In the genomic region with DNA sequence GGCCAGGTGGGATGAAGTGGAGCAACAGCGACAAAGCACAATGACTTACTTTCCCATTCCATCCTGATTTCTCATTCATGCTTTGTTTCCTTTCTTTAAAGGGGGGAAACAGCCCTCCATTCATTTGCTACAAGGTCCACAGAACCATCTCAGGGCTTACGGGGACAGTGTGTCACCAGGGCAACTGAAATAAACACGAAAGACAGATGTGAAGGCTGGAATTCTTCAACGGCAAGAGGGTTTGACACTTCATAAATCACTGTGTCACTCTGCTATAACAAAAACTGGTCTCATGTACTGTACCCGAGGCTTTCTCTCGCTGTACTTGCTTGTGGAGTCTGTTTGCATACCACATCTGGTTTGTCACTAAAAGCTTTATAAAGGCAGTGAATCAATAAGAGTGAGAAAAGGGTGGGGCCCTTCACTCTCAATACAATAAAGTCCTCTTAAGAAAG, we compare ENCODE assay signal across 14 cellular contexts.
A peak's percentile ranks its signal among the peaks of the same experiment; 100 is the strongest.
DNase-seq lines count a peak whose midpoint lies in the region; ATAC-seq, FAIRE-seq and TF ChIP-seq lines count a peak whose summit lies in the region.
"Had no signal": no experiment of that assay in that cellular context is flagged by ENCODE, and none has a peak within 500 bp of the region (broad histone marks: within the 10 kb centered on the region; RNA-seq: fewer than 3 reads in every experiment).

No MANE protein-coding gene starts in this region.

- no peak overlapping the region for H3K9ac ChIP-seq in GM12878 (ENCODE audit: control insufficient read depth, insufficient read depth, low read length)
- H3K9ac ChIP-seq in mesenchymal stem cell (ENCODE audit: low read length): peak overlapping the region; percentile 2

- peak; percentile 10 to 42; a peak in 1 of 4 replicates for TF ChIP-seq EP300 in GM12878 (IDR thresholded peaks at IDR 0.05; ENCODE audit: borderline replicate concordance in 1 of 2, control insufficient read depth in 1 of 2, low read depth in 2 of 2, low read length in 2 of 2)

- H2BK5ac ChIP-seq in mesenchymal stem cell (ENCODE audit: low read depth, low read length, poor library complexity, severe bottlenecking): no peak overlapping the region

- RAD21 ChIA-PET in GM12878 (lab: Charles Lee; ENCODE audit: unreplicated experiment): interaction anchor here (0.8 to 2.1 kb wide), 5 partner anchors 42 to 129 kb away, joined by 3 to 7 read pairs (median 4); no protein-coding TSS in a partner anchor

- no peaks in the 10 kb centered on the region for H4K20me1 ChIP-seq in GM12878 (ENCODE audit: control insufficient read depth, insufficient read depth)

- POLR2A ChIA-PET in GM12878 (lab: Charles Lee): interaction anchor here (1.0 kb wide), 1 partner anchor 14 kb away, joined by 3 read pairs; no protein-coding TSS in a partner anchor

- intact Hi-C loops in GM12878 (cut with micrococcal nuclease; ENCODE audit: unreplicated experiment): no loop called here
- intact Hi-C loops in CD14-positive monocyte (cut with micrococcal nuclease): no loop called here

- H2AFZ ChIP-seq in GM12878 (ENCODE audit: control insufficient read depth, low read depth, low read length): no peak overlapping the region
- no peak overlapping the region for H2AFZ ChIP-seq in mesenchymal stem cell (ENCODE audit: low read depth, low read length)

- no peaks in the 10 kb centered on the region for H3K36me3 Mint-ChIP-seq in CD14-positive monocyte
- H3K36me3 Mint-ChIP-seq in activated T-cell treated with anti-CD3 and anti-CD28 coated beads, Interleukin-2, amount 50 U/mL, for 4 hours (ENCODE audit: insufficient read depth): no peaks in the 10 kb centered on the region
- H3K36me3 Mint-ChIP-seq: IgD-negative memory B cell had no signal

- TF ChIP-seq RAD21 in GM12878 (IDR thresholded peaks at IDR 0.05; ENCODE audit: insufficient read depth, low read depth, low read length): no peak

- no peak overlapping the region for H2BK12ac ChIP-seq in mesenchymal stem cell (ENCODE audit: low read length in 2 of 2)

- no peak overlapping the region for H3K4ac ChIP-seq in mesenchymal stem cell (ENCODE audit: low read depth in 1 of 2, low read length in 2 of 2)

- H3K27me3 Mint-ChIP-seq in CD14-positive monocyte (ENCODE audit: low read depth in 3 of 3): peaks cover 0 to 3% (median 0%) of the 10 kb centered on the region in 3 donors
- no peaks in the 10 kb centered on the region for H3K27me3 Mint-ChIP-seq in activated T-cell treated with anti-CD3 and anti-CD28 coated beads, Interleukin-2, amount 50 U/mL, for 4 hours (ENCODE audit: low read depth)
- H3K27me3 Mint-ChIP-seq: IgD-negative memory B cell had no signal

- H3K27ac ChIP-seq in GM12878 (ENCODE audit: control insufficient read depth, insufficient read depth): no peak overlapping the region
- no peak overlapping the region for H3K27ac ChIP-seq in mesenchymal stem cell (ENCODE audit: low read length, poor library complexity, severe bottlenecking)
- H3K27ac ChIP-seq: upper lobe of left lung had no signal

- H4K8ac ChIP-seq in mesenchymal stem cell (ENCODE audit: low read length): no peak overlapping the region

- no peaks in the 10 kb centered on the region for H3K4me1 Mint-ChIP-seq in CD14-positive monocyte
- peaks cover 3% of the 10 kb centered on the region for H3K4me1 Mint-ChIP-seq in activated T-cell treated with anti-CD3 and anti-CD28 coated beads, Interleukin-2, amount 50 U/mL, for 4 hours (ENCODE audit: low read depth)
- H3K4me1 Mint-ChIP-seq: IgD-negative memory B cell had no signal

- no peak overlapping the region for H3K4me3 ChIP-seq in GM12878
- no peak overlapping the region for H3K4me3 ChIP-seq in mesenchymal stem cell (ENCODE audit: insufficient read depth in 1 of 2, low read depth in 1 of 2, low read length in 2 of 2)
- H3K4me3 ChIP-seq: upper lobe of left lung had no signal

- 14% methylated on average over 6 of the region's 6 CpGs for WGBS in GM12878 (ENCODE audit: insufficient coverage, insufficient replicate concordance, low lambda C conversion rate, missing lambda C conversion rate)
- 9% methylated on average over 6 of the region's 6 CpGs for WGBS in mesenchymal stem cell

- no peak overlapping the region for H3K27ac Mint-ChIP-seq in CD14-positive monocyte
- H3K27ac Mint-ChIP-seq: IgD-negative memory B cell had no signal

- H3K4me2 ChIP-seq in GM12878 (ENCODE audit: control insufficient read depth, insufficient read depth) (peak overlapping the region; percentile 19), mesenchymal stem cell (ENCODE audit: low read length, poor library complexity, severe bottlenecking) (no peak overlapping the region)

- in situ Hi-C loops in GM12878 (cut with MboI): no loop called here

- H3K27me3 ChIP-seq in GM12878 (replicated peaks in 1 of 2; ENCODE audit: control insufficient read depth in 2 of 2, insufficient read depth in 2 of 2, low read length in 1 of 2) (no peaks in the 10 kb centered on the region), mesenchymal stem cell (ENCODE audit: control insufficient read depth in 1 of 2, insufficient read depth in 1 of 2, low read length in 2 of 2) (no peaks in the 10 kb centered on the region)
- H3K27me3 ChIP-seq: upper lobe of left lung had no signal

- H4K91ac ChIP-seq in mesenchymal stem cell (ENCODE audit: low read length): no peak overlapping the region

- SMC1A ChIA-PET in GM12878 (lab: Charles Lee; ENCODE audit: uncharacterized antibody, unreplicated experiment): interaction anchor here (0.7 to 2.7 kb wide), 15 partner anchors 8 to 195 kb away, joined by 3 to 14 read pairs (median 3); no protein-coding TSS in a partner anchor

- FAIRE-seq in GM18507 (lab: Jason Lieb, UNC) (peak; percentile 52), GM12878 (lab: Jason Lieb, UNC) (no peak)
- FAIRE-seq: G401.6 had no signal

- peak overlapping the region in 1 of 2 experiments; percentile 50 for H3K23ac ChIP-seq in mesenchymal stem cell (ENCODE audit: low read length in 2 of 2)

- H3K4me3 Mint-ChIP-seq in CD14-positive monocyte: no peak overlapping the region
- H3K4me3 Mint-ChIP-seq in activated T-cell treated with anti-CD3 and anti-CD28 coated beads, Interleukin-2, amount 50 U/mL, for 4 hours: no peak overlapping the region
- H3K4me3 Mint-ChIP-seq: IgD-negative memory B cell had no signal

- H3K79me2 ChIP-seq in GM12878 (ENCODE audit: control insufficient read depth, insufficient read depth, low read length): peaks cover 13% of the 10 kb centered on the region

- no peak for TF ChIP-seq POLR2A in GM12878 (IDR thresholded peaks at IDR 0.05; ENCODE audit: low read depth, low read length)

- H3K36me3 ChIP-seq in GM12878 (ENCODE audit: control insufficient read depth in 2 of 2, insufficient read depth in 2 of 2, low read length in 1 of 2) (no peaks in the 10 kb centered on the region), mesenchymal stem cell (ENCODE audit: control insufficient read depth in 1 of 2, insufficient read depth in 2 of 2, low read depth in 1 of 2, low read length in 2 of 2) (no peaks in the 10 kb centered on the region)
- H3K36me3 ChIP-seq: upper lobe of left lung had no signal

- no peak overlapping the region for H3K14ac ChIP-seq in mesenchymal stem cell (ENCODE audit: low read length in 2 of 2)

- no peak overlapping the region for H3K18ac ChIP-seq in mesenchymal stem cell (ENCODE audit: low read depth in 1 of 2, low read length in 2 of 2)

- CTCF ChIA-PET in GM12878 (lab: Yijun Ruan, JAX): interaction anchor here (1.0 to 1.6 kb wide), 8 partner anchors 9 to 54 kb away, joined by 3 to 5 read pairs (median 3); no protein-coding TSS in a partner anchor

- H2BK15ac ChIP-seq in mesenchymal stem cell (ENCODE audit: low read depth, poor library complexity, severe bottlenecking): no peak overlapping the region

- ATAC-seq in HG03354 (IDR thresholded peaks at IDR 0.05; ENCODE audit: poor library complexity, severe bottlenecking, unreplicated experiment): peak; percentile 57
- peak; percentile 77 for ATAC-seq in GM12878
- no peak for ATAC-seq in GM18873 (IDR thresholded peaks at IDR 0.05; ENCODE audit: low FRiP score, unreplicated experiment)
- no peak for ATAC-seq in activated T-cell treated with anti-CD3 and anti-CD28 coated beads, Interleukin-2, amount 50 U/mL, for 4 hours

- H2BK120ac ChIP-seq in mesenchymal stem cell (ENCODE audit: low read depth, low read length): no peak overlapping the region

- peaks cover 8% of the 10 kb centered on the region for H3K79me1 ChIP-seq in mesenchymal stem cell (replicated peaks; ENCODE audit: low read length, poor library complexity, severe bottlenecking)

- no peaks in the 10 kb centered on the region for H3K9me3 ChIP-seq in GM12878 (replicated peaks; ENCODE audit: control insufficient read depth, insufficient read depth, low read length)
- no peaks in the 10 kb centered on the region for H3K9me3 ChIP-seq in mesenchymal stem cell (ENCODE audit: control insufficient read depth, low read length)
- H3K9me3 ChIP-seq: upper lobe of left lung had no signal

- TF ChIP-seq CTCF in GM12878 (IDR thresholded peaks at IDR 0.05 in 2 of 3, conservative IDR thresholded peaks at IDR 0.05 in 1 of 3; ENCODE audit: control insufficient read depth in 2 of 3, extremely low read depth in 1 of 3, insufficient read depth in 1 of 3, low read depth in 3 of 3, low read length in 3 of 3): no peak
- no peak for TF ChIP-seq CTCF in CD14-positive monocyte (IDR thresholded peaks at IDR 0.05)

- no peak for DNase-seq in GM18507 (ENCODE audit: extremely low spot score, insufficient read length, low read depth)
- peak; percentile 33 for DNase-seq in GM12878 (ENCODE audit: low read depth, low spot score)
- peak; percentile 53 for DNase-seq in mesenchymal stem cell
- DNase-seq in CD14-positive monocyte (ENCODE audit: low spot score): no peak
- no peak for DNase-seq in activated T-cell treated with anti-CD3 and anti-CD28 coated beads, Interleukin-2, amount 50 U/mL, for 4 hours
- DNase-seq in HuH-7 (ENCODE audit: low spot score): no peak
- DNase-seq: activated CD4-positive, alpha-beta T cell treated with anti-CD3 and anti-CD28 coated beads, Interleukin-2, amount 50 U/mL, for 4 hours; cerebellar nuclear complex; stimulated activated CD4-positive, alpha-beta T cell treated with anti-CD3 and anti-CD28 coated beads, Interleukin-1b, Interleukin-23, amount 100 ng/mL, for 48 hours; upper lobe of left lung had no signal

- H3K4me1 ChIP-seq in GM12878 (ENCODE audit: control insufficient read depth, insufficient read depth, low read length): peaks cover 4% of the 10 kb centered on the region
- peaks cover 10% of the 10 kb centered on the region for H3K4me1 ChIP-seq in mesenchymal stem cell (ENCODE audit: control insufficient read depth, insufficient read depth, low read depth, low read length)
- H3K4me1 ChIP-seq: upper lobe of left lung had no signal

- BruUV-seq in GM12878 (replicated peaks; lab: Mats Ljungman, UMichigan): no TSS peak

- H2AK5ac ChIP-seq in mesenchymal stem cell (ENCODE audit: low read length, severe bottlenecking): no peak overlapping the region

- peaks cover 0 to 2% (median 0%) of the 10 kb centered on the region in 7 donors for H3K9me3 Mint-ChIP-seq in CD14-positive monocyte
- H3K9me3 Mint-ChIP-seq in activated T-cell treated with anti-CD3 and anti-CD28 coated beads, Interleukin-2, amount 50 U/mL, for 4 hours: no peaks in the 10 kb centered on the region

TF ChIP-seq in GM12878, 131 proteins besides CTCF, POLR2A, EP300 and RAD21 (continues in another document):
- peak; percentile 34; a peak in 2 of 4 replicates for TF ChIP-seq IKZF2 (IDR thresholded peaks at IDR 0.05)
- 0 out of 3 replicates have a peak, but pooled peaks have one; percentile 41 for TF ChIP-seq POU2F2 (IDR thresholded peaks at IDR 0.05; ENCODE audit: borderline replicate concordance, low read depth, low read length)

Comparison
In these comparisons a context has a peak if more than half of its experiments do, and no peak if none do; other contexts are left out.
1. DNase-seq: peak in GM12878 (single experiment) and mesenchymal stem cell (single experiment); none in GM18507 (single experiment), CD14-positive monocyte (single experiment), activated T-cell treated with anti-CD3 and anti-CD28 coated beads, Interleukin-2, amount 50 U/mL, for 4 hours (single experiment) and HuH-7 (single experiment).
2. ATAC-seq: peak in HG03354 (single experiment) and GM12878 (single experiment); none in GM18873 (single experiment) and activated T-cell treated with anti-CD3 and anti-CD28 coated beads, Interleukin-2, amount 50 U/mL, for 4 hours (0 of 2).